Comparison of ENCODE assay signal across 1 cellular context in genomic region chr7:90594791-90595317, GRCh38.
TF ChIP-seq lines count a peak whose summit lies in the region.

No MANE protein-coding gene starts in this region.

TF ChIP-seq in WTC11, 78 proteins besides CTCF, POLR2A, EP300 and RAD21 (continued from another document):
- TF ChIP-seq USF2 (CRISPR knock-in tag; IDR thresholded peaks at IDR 0.05) = 0 out of 2 replicates have a peak, but pooled peaks have one; percentile 23
- no peak for TF ChIP-seq ZNF263 (CRISPR knock-in tag; IDR thresholded peaks at IDR 0.05; ENCODE audit: low read depth)
- TF ChIP-seq ZNF138 (CRISPR knock-in tag; conservative IDR thresholded peaks at IDR 0.05) = no peak
- no peak for TF ChIP-seq STAT6 (CRISPR knock-in tag; conservative IDR thresholded peaks at IDR 0.05; ENCODE audit: low read depth)
- no peak for TF ChIP-seq GRHL2 (CRISPR knock-in tag; IDR thresholded peaks at IDR 0.05; ENCODE audit: insufficient replicate concordance, severe bottlenecking)
